12 cellular contexts compared by ENCODE assay signal in the genomic region with DNA sequence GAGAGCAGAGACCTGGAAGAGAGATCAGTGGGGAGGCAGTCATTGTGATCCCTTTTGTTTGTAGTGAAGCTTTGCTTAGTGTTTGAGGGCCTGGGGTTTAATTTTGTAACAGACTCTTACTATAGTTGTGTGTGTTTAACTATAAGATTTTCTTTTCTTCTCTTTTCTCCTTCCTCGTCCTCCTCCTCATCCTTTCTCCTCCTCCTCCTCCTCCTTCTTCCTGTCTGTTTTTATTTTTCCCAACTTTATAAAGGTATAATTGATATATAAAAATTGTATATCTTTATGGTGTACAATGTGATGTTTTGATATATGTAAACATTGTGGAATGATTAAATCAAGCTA.
A peak's percentile ranks its signal among the peaks of the same experiment; 100 is the strongest.
DNase-seq lines count a peak whose midpoint lies in the region; ATAC-seq and TF ChIP-seq lines count a peak whose summit lies in the region.
"Had no signal": no experiment of that assay in that cellular context is flagged by ENCODE, and none has a peak within 500 bp of the region (broad histone marks: within the 10 kb centered on the region; RNA-seq: fewer than 3 reads in every experiment).

No MANE protein-coding gene starts in this region.

- H3K79me2 ChIP-seq in ACC112 (ENCODE audit: control insufficient read depth, insufficient read depth, low read length, unreplicated experiment) = peaks cover 63% of the 10 kb centered on the region

- no peak for ATAC-seq in gastroesophageal sphincter
- ATAC-seq in GM18511 (IDR thresholded peaks at IDR 0.05; ENCODE audit: unreplicated experiment) = no peak

- H3K27ac ChIP-seq in ACC112 (ENCODE audit: low read depth, low read length) = peak overlapping the region; percentile 50
- H3K27ac ChIP-seq in VCaP = peak overlapping the region; percentile 91
- H3K27ac ChIP-seq in gastroesophageal sphincter = peak overlapping the region in 3 of 4 donors; percentile 61 to 72 (median 66)
- peak overlapping the region; percentile 73 to 75 for H3K27ac ChIP-seq in prostate gland
- H3K27ac ChIP-seq: GM23248, neutrophil had no signal

- WGBS in gastroesophageal sphincter (ENCODE audit: low coverage in 1 of 2), 2 donors = 47 to 50% methylated on average over 1 of the region's 1 CpG
- WGBS in prostate gland = 38% methylated on average over 1 of the region's 1 CpG

- TF ChIP-seq CTCF in VCaP (conservative IDR thresholded peaks at IDR 0.05) (peak; percentile 7), gastroesophageal sphincter (IDR thresholded peaks at IDR 0.05) (no peak), prostate gland (IDR thresholded peaks at IDR 0.05) (no peak)

- H3K36me3 ChIP-seq in ACC112 (ENCODE audit: insufficient read depth, low read length) = no peaks in the 10 kb centered on the region
- no peaks in the 10 kb centered on the region for H3K36me3 ChIP-seq in gastroesophageal sphincter
- no peaks in the 10 kb centered on the region for H3K36me3 ChIP-seq in prostate gland
- H3K36me3 ChIP-seq: neutrophil had no signal

- H3K4me1 ChIP-seq in ACC112 (ENCODE audit: control insufficient read depth, insufficient read depth, low read length, unreplicated experiment) = peaks cover 45% of the 10 kb centered on the region
- peaks cover 5 to 75% (median 24%) of the 10 kb centered on the region in 3 donors for H3K4me1 ChIP-seq in gastroesophageal sphincter
- H3K4me1 ChIP-seq in prostate gland (replicated peaks) = peaks cover 23% of the 10 kb centered on the region

- H3K9me3 ChIP-seq in gastroesophageal sphincter (no peaks in the 10 kb centered on the region), prostate gland (no peaks in the 10 kb centered on the region)
- H3K9me3 ChIP-seq: neutrophil had no signal

- no peak overlapping the region for H2AFZ ChIP-seq in ACC112 (ENCODE audit: low read length, unreplicated experiment)
- H2AFZ ChIP-seq: GM23248 had no signal

- H3K4me3 ChIP-seq in ACC112 (ENCODE audit: low read depth, low read length) = no peak overlapping the region
- no peak overlapping the region for H3K4me3 ChIP-seq in gastroesophageal sphincter
- H3K4me3 ChIP-seq in prostate gland = no peak overlapping the region
- H3K4me3 ChIP-seq: GM23248 had no signal

- TF ChIP-seq EP300 in gastroesophageal sphincter (IDR thresholded peaks at IDR 0.05) = no peak

- DNase-seq in prostate gland (ENCODE audit: low spot score) (no peak), NCI-H187 (lab: John Stamatoyannopoulos, UW) (no peak), DMS 273 treated with DMSO at 0.1 percent for 48 hours (lab: John Stamatoyannopoulos, UW) (no peak), D341Med (ENCODE audit: low spot score) (no peak)
- DNase-seq: GM23248; immature natural killer cell; stimulated activated CD4-positive, alpha-beta T cell treated with anti-CD3 and anti-CD28 coated beads, Interleukin-4, amount 100 ng/mL, for 4 hours had no signal

- intact Hi-C loops in prostate gland (cut with DNase I) = no loop called here

- TF ChIP-seq POLR2A in gastroesophageal sphincter (IDR thresholded peaks at IDR 0.05) = no peak
- no peak for TF ChIP-seq POLR2A in prostate gland (IDR thresholded peaks at IDR 0.05)

- H3K27me3 ChIP-seq in ACC112 (ENCODE audit: insufficient read depth, low read length) (no peaks in the 10 kb centered on the region), gastroesophageal sphincter (no peaks in the 10 kb centered on the region), prostate gland (replicated peaks; ENCODE audit: insufficient read depth) (no peaks in the 10 kb centered on the region)
